ENCODE assay signal across 8 cellular contexts in genomic region chr5:10306806-10307205, GRCh38. TPM values are rescaled to one million over a fixed set of nuclear protein-coding genes. Genes with fewer than 3 reads are reported as not detected.
DNase-seq lines count a peak whose midpoint lies in the region; ATAC-seq and TF ChIP-seq lines count a peak whose summit lies in the region.

No MANE protein-coding gene starts in this region.

- H3K4me1 ChIP-seq in right lobe of liver (peaks cover 0 to 58% (median 23%) of the 10 kb centered on the region in 4 donors), urinary bladder (ENCODE audit: insufficient read depth) (no peaks in the 10 kb centered on the region)

- H3K27ac ChIP-seq in right lobe of liver: peak overlapping the region; percentile 65 to 94 (median 83)
- no peak overlapping the region for H3K27ac ChIP-seq in urinary bladder (ENCODE audit: low read depth)

- peaks cover 18% of the 10 kb centered on the region for H3K4me1 Mint-ChIP-seq in activated T-cell treated with anti-CD3 and anti-CD28 coated beads, Interleukin-2, amount 50 U/mL, for 72 hours (ENCODE audit: low read depth)

- no peak for DNase-seq in activated T-cell treated with anti-CD3 and anti-CD28 coated beads, Interleukin-2, amount 50 U/mL, for 72 hours
- no peak for DNase-seq in activated T-cell treated with anti-CD3 and anti-CD28 coated beads, Interleukin-2, amount 50 U/mL, for 48 hours
- peak; percentile 17 for DNase-seq in astrocyte of the hippocampus (ENCODE audit: low read depth, low spot score)
- no peak for DNase-seq in right lobe of liver
- DNase-seq in GM19240 (ENCODE audit: insufficient read length, low spot score): no peak
- no peak for DNase-seq in SIG-M5 (lab: John Stamatoyannopoulos, UW)

- no peaks in the 10 kb centered on the region for H3K9me3 Mint-ChIP-seq in activated T-cell treated with anti-CD3 and anti-CD28 coated beads, Interleukin-2, amount 50 U/mL, for 72 hours

- WGBS in right lobe of liver (ENCODE audit: insufficient coverage, low coverage, low lambda C conversion rate, missing lambda C conversion rate): 25% methylated on average over 8 of the region's 8 CpGs
- 38% methylated on average over 8 of the region's 8 CpGs for WGBS in urinary bladder

- TF ChIP-seq POLR2A in right lobe of liver (IDR thresholded peaks at IDR 0.05): no peak

- no peak for ATAC-seq in activated T-cell treated with anti-CD3 and anti-CD28 coated beads, Interleukin-2, amount 50 U/mL, for 72 hours (replicated peaks in 1 of 2)
- peak in 2 of 4 donors; percentile 7 to 11 for ATAC-seq in right lobe of liver
- ATAC-seq in GM21786 (IDR thresholded peaks at IDR 0.05; ENCODE audit: unreplicated experiment): no peak

- H3K9me3 ChIP-seq in right lobe of liver: no peaks in the 10 kb centered on the region

- no peaks in the 10 kb centered on the region for H3K27me3 ChIP-seq in right lobe of liver

- intact Hi-C loops in right lobe of liver (cut with DNase I): no loop called here

- H3K27ac Mint-ChIP-seq in activated T-cell treated with anti-CD3 and anti-CD28 coated beads, Interleukin-2, amount 50 U/mL, for 72 hours: no peak overlapping the region

- peaks cover 0 to 2% of the 10 kb centered on the region in 2 donors for H3K36me3 Mint-ChIP-seq in activated T-cell treated with anti-CD3 and anti-CD28 coated beads, Interleukin-2, amount 50 U/mL, for 72 hours (ENCODE audit: insufficient read depth in 2 of 2)

- peak overlapping the region; percentile 90 to 91 for H3K4me3 Mint-ChIP-seq in activated T-cell treated with anti-CD3 and anti-CD28 coated beads, Interleukin-2, amount 50 U/mL, for 72 hours

- H3K36me3 ChIP-seq in right lobe of liver (no peaks in the 10 kb centered on the region), urinary bladder (ENCODE audit: insufficient read depth) (no peaks in the 10 kb centered on the region)

- peaks cover 34% of the 10 kb centered on the region for H3K27me3 Mint-ChIP-seq in activated T-cell treated with anti-CD3 and anti-CD28 coated beads, Interleukin-2, amount 50 U/mL, for 72 hours (ENCODE audit: low read depth)

- no peak for TF ChIP-seq CTCF in right lobe of liver (IDR thresholded peaks at IDR 0.05)

- H3K4me3 ChIP-seq in right lobe of liver: peak overlapping the region; percentile 60 to 76 (median 63)
- peak overlapping the region; percentile 64 for H3K4me3 ChIP-seq in urinary bladder (ENCODE audit: low read depth, low read length)

RNA-seq across cellular contexts. Expression of gene CMBL, which starts 0.9 kb away (rescaled TPM):
- 1 to 10 TPM; 1.2 to 1.7 TPM for total RNA-seq in activated T-cell treated with anti-CD3 and anti-CD28 coated beads, Interleukin-2, amount 50 U/mL, for 72 hours
- total RNA-seq in right lobe of liver (100 to 1,000 TPM in 3 of 6 experiments, 10 to 100 TPM in 3; 29.4 to 206 (median 97.7) TPM), urinary bladder (17.2 TPM)
- 28.2 TPM for polyA plus RNA-seq in urinary bladder

RNA-seq across cellular contexts. Expression of gene MARCHF6, which starts 46.7 kb away (rescaled TPM):
- 100 to 1,000 TPM; 138 to 151 TPM for total RNA-seq in activated T-cell treated with anti-CD3 and anti-CD28 coated beads, Interleukin-2, amount 50 U/mL, for 72 hours
- total RNA-seq in right lobe of liver (100 to 1,000 TPM in 1 of 6 experiments, 10 to 100 TPM in 5; 44.9 to 106 (median 68.6) TPM), urinary bladder (165 TPM)
- polyA plus RNA-seq in urinary bladder: 39.0 TPM

RNA-seq across cellular contexts. Expression of gene CCT5, which starts 56.7 kb away (rescaled TPM):
- total RNA-seq in activated T-cell treated with anti-CD3 and anti-CD28 coated beads, Interleukin-2, amount 50 U/mL, for 72 hours: 100 to 1,000 TPM; 179 to 218 TPM
- 100 to 1,000 TPM in 2 of 6 experiments, 10 to 100 TPM in 4; 39.7 to 124 (median 74.8) TPM for total RNA-seq in right lobe of liver
- total RNA-seq in urinary bladder: 173 TPM
- 148 TPM for polyA plus RNA-seq in urinary bladder

RNA-seq across cellular contexts. Expression of gene ATPSCKMT, which starts 57.1 kb away (rescaled TPM):
- 10 to 100 TPM; 17.3 to 18.9 TPM for total RNA-seq in activated T-cell treated with anti-CD3 and anti-CD28 coated beads, Interleukin-2, amount 50 U/mL, for 72 hours
- 10 to 100 TPM in 5 of 6 experiments, 1 to 10 TPM in 1; 7.5 to 16.0 (median 14.1) TPM for total RNA-seq in right lobe of liver
- total RNA-seq in urinary bladder: 40.1 TPM
- polyA plus RNA-seq in urinary bladder: 13.9 TPM
